ENCODE assay signal across 11 cellular contexts in genomic region chr16:10937068-10937859, GRCh38. TPM values are rescaled to one million over a fixed set of nuclear protein-coding genes. Genes with fewer than 3 reads are reported as not detected.
DNase-seq lines count a peak whose midpoint lies in the region; ATAC-seq and TF ChIP-seq lines count a peak whose summit lies in the region.
"Had no signal": no experiment of that assay in that cellular context is flagged by ENCODE, and none has a peak within 500 bp of the region (broad histone marks: within the 10 kb centered on the region; RNA-seq: fewer than 3 reads in every experiment).

No MANE protein-coding gene starts in this region.

- DNase-seq in NCI-H2029 (lab: John Stamatoyannopoulos, UW) (peak; percentile 47), NCI-H2029 treated with DMSO at 0.1 percent for 48 hours (lab: John Stamatoyannopoulos, UW) (no peak), HCEC 1CT (no peak)
- DNase-seq in activated naive CD8-positive, alpha-beta T cell treated with anti-CD3 and anti-CD28 coated beads, Interleukin-2, amount 10 ng/mL, durations not matched to agents 7 days and 5 days, result no peak
- no peak for DNase-seq in stimulated activated naive B cell treated with anti-CD40 and anti-IgM and Interleukin-4, amounts not matched to agents 10 μg/mL and 1 μg/mL and 100 μg/mL, for 72 hours
- DNase-seq: activated effector memory CD4-positive, alpha-beta T cell treated with anti-CD3 and anti-CD28 coated beads, Interleukin-2, amount 50 U/mL, for 16 hours; foreskin keratinocyte; SHP77 had no signal

- H3K4me3 ChIP-seq in liver (ENCODE audit: low read depth in 1 of 3, low read length in 3 of 3), result peak overlapping the region; percentile 33 to 37 (median 36)

- ATAC-seq in activated naive CD8-positive, alpha-beta T cell treated with anti-CD3 and anti-CD28 coated beads, Interleukin-2, amount 10 ng/mL, durations not matched to agents 7 days and 5 days (ENCODE audit: low read depth), result no peak
- ATAC-seq in stimulated activated naive B cell treated with anti-CD40 and anti-IgM and Interleukin-4, amounts not matched to agents 10 μg/mL and 1 μg/mL and 100 μg/mL, for 72 hours (replicated peaks), result no peak
- ATAC-seq in HG02571 (IDR thresholded peaks at IDR 0.05; ENCODE audit: unreplicated experiment) (no peak), GM18858 (IDR thresholded peaks at IDR 0.05; ENCODE audit: unreplicated experiment) (no peak)
- ATAC-seq: foreskin keratinocyte had no signal

- 13% methylated on average over 11 of the region's 11 CpGs for WGBS in liver

- POLR2A ChIA-PET in activated naive CD8-positive, alpha-beta T cell treated with anti-CD3 and anti-CD28 coated beads, Interleukin-2, amount 10 ng/mL, durations not matched to agents 7 days and 5 days (lab: Charles Lee), result interaction anchor here (0.6 to 2.8 kb wide), 3 partner anchors 58 to 198 kb away, joined by 4 to 13 read pairs (median 5); partner anchors contain the start of gene NUBP1

- H3K9me3 Mint-ChIP-seq in activated naive CD8-positive, alpha-beta T cell treated with anti-CD3 and anti-CD28 coated beads, Interleukin-2, amount 10 ng/mL, durations not matched to agents 7 days and 5 days, result no peaks in the 10 kb centered on the region
- no peaks in the 10 kb centered on the region for H3K9me3 Mint-ChIP-seq in stimulated activated naive B cell treated with anti-CD40 and anti-IgM and Interleukin-4, amounts not matched to agents 10 μg/mL and 1 μg/mL and 100 μg/mL, for 72 hours

- no peak for TF ChIP-seq CTCF in liver (IDR thresholded peaks at IDR 0.05; ENCODE audit: low read depth, low read length, missing input control)

- peaks cover 15 to 76% (median 70%) of the 10 kb centered on the region in 4 donors for H3K4me1 ChIP-seq in liver (ENCODE audit: control insufficient read depth in 4 of 4, insufficient read depth in 4 of 4, low read length in 3 of 4)

- no peaks in the 10 kb centered on the region for H3K9me3 ChIP-seq in liver (ENCODE audit: control insufficient read depth in 4 of 4, low read length in 3 of 4)

- H3K4me1 Mint-ChIP-seq in activated naive CD8-positive, alpha-beta T cell treated with anti-CD3 and anti-CD28 coated beads, Interleukin-2, amount 10 ng/mL, durations not matched to agents 7 days and 5 days, result peaks cover 69% of the 10 kb centered on the region
- peaks cover 66 to 82% of the 10 kb centered on the region in 2 donors for H3K4me1 Mint-ChIP-seq in stimulated activated naive B cell treated with anti-CD40 and anti-IgM and Interleukin-4, amounts not matched to agents 10 μg/mL and 1 μg/mL and 100 μg/mL, for 72 hours

- H3K27me3 ChIP-seq in liver (ENCODE audit: control insufficient read depth in 4 of 4, insufficient read depth in 4 of 4, low read length in 3 of 4), result no peaks in the 10 kb centered on the region
- H3K27me3 ChIP-seq: foreskin keratinocyte had no signal

- peak overlapping the region; percentile 92 for H3K4me3 Mint-ChIP-seq in activated naive CD8-positive, alpha-beta T cell treated with anti-CD3 and anti-CD28 coated beads, Interleukin-2, amount 10 ng/mL, durations not matched to agents 7 days and 5 days
- H3K4me3 Mint-ChIP-seq in stimulated activated naive B cell treated with anti-CD40 and anti-IgM and Interleukin-4, amounts not matched to agents 10 μg/mL and 1 μg/mL and 100 μg/mL, for 72 hours, result peak overlapping the region; percentile 88 to 98

- peaks cover 0 to 2% (median 0%) of the 10 kb centered on the region in 4 donors for H3K36me3 ChIP-seq in liver (ENCODE audit: control insufficient read depth in 4 of 4, insufficient read depth in 3 of 4, low read depth in 1 of 4, low read length in 3 of 4)

- H3K27ac Mint-ChIP-seq in activated naive CD8-positive, alpha-beta T cell treated with anti-CD3 and anti-CD28 coated beads, Interleukin-2, amount 10 ng/mL, durations not matched to agents 7 days and 5 days, result peak overlapping the region; percentile 54
- H3K27ac Mint-ChIP-seq in stimulated activated naive B cell treated with anti-CD40 and anti-IgM and Interleukin-4, amounts not matched to agents 10 μg/mL and 1 μg/mL and 100 μg/mL, for 72 hours, result peak overlapping the region; percentile 88

- H3K27ac ChIP-seq in liver (ENCODE audit: low read depth in 1 of 2, low read length in 2 of 2), result peak overlapping the region; percentile 30 to 79
- H3K27ac ChIP-seq: foreskin keratinocyte had no signal

- no peak for TF ChIP-seq RAD21 in liver (IDR thresholded peaks at IDR 0.05)

- H3K27me3 Mint-ChIP-seq in activated naive CD8-positive, alpha-beta T cell treated with anti-CD3 and anti-CD28 coated beads, Interleukin-2, amount 10 ng/mL, durations not matched to agents 7 days and 5 days, result no peaks in the 10 kb centered on the region
- no peaks in the 10 kb centered on the region for H3K27me3 Mint-ChIP-seq in stimulated activated naive B cell treated with anti-CD40 and anti-IgM and Interleukin-4, amounts not matched to agents 10 μg/mL and 1 μg/mL and 100 μg/mL, for 72 hours

- H3K36me3 Mint-ChIP-seq in activated naive CD8-positive, alpha-beta T cell treated with anti-CD3 and anti-CD28 coated beads, Interleukin-2, amount 10 ng/mL, durations not matched to agents 7 days and 5 days, result peaks cover 9% of the 10 kb centered on the region
- H3K36me3 Mint-ChIP-seq in stimulated activated naive B cell treated with anti-CD40 and anti-IgM and Interleukin-4, amounts not matched to agents 10 μg/mL and 1 μg/mL and 100 μg/mL, for 72 hours, result peaks cover 37 to 54% of the 10 kb centered on the region in 2 donors

- peak overlapping the region; percentile 18 to 60 for H3K9ac ChIP-seq in liver (ENCODE audit: low read depth in 1 of 2, low read length in 2 of 2)

TF ChIP-seq in liver, 16 proteins besides CTCF, POLR2A, EP300 and RAD21 (continues in another document):
- TF ChIP-seq GABPA (IDR thresholded peaks at IDR 0.05 in 1 of 2, conservative IDR thresholded peaks at IDR 0.05 in 1 of 2) (no peak), NR2F2 (IDR thresholded peaks at IDR 0.05) (peak; percentile 54), TAF1 (conservative IDR thresholded peaks at IDR 0.05) (no peak), JUND (IDR thresholded peaks at IDR 0.05) (no peak), YY1 (IDR thresholded peaks at IDR 0.05) (no peak), MAX (IDR thresholded peaks at IDR 0.05) (no peak), EGR1 (IDR thresholded peaks at IDR 0.05; ENCODE audit: low read depth in 2 of 2) (no peak), FOXA2 (IDR thresholded peaks at IDR 0.05) (no peak), HNF4A (conservative IDR thresholded peaks at IDR 0.05) (peak in 1 of 2 donors; percentile 13), ZBTB33 (IDR thresholded peaks at IDR 0.05) (no peak), FOXA1 (IDR thresholded peaks at IDR 0.05) (no peak), HNF4G (IDR thresholded peaks at IDR 0.05) (no peak), ATF3 (IDR thresholded peaks at IDR 0.05) (no peak), SP1 (IDR thresholded peaks at IDR 0.05) (no peak), RXRA (IDR thresholded peaks at IDR 0.05) (peak in 1 of 2 donors; percentile 10)

RNA-seq across cellular contexts. Expression of gene DEXI, which starts 5.0 kb away (rescaled TPM):
- 10 to 100 TPM; 31.4 to 32.3 TPM for total RNA-seq in activated naive CD8-positive, alpha-beta T cell treated with anti-CD3 and anti-CD28 coated beads, Interleukin-2, amount 10 ng/mL, durations not matched to agents 7 days and 5 days
- total RNA-seq in liver, result 10 to 100 TPM; 13.6 to 69.9 TPM
- 10 to 100 TPM; 26.5 to 57.2 TPM for polyA plus RNA-seq in liver

RNA-seq across cellular contexts. Expression of gene CLEC16A, which starts 7.1 kb away (rescaled TPM):
- total RNA-seq in activated naive CD8-positive, alpha-beta T cell treated with anti-CD3 and anti-CD28 coated beads, Interleukin-2, amount 10 ng/mL, durations not matched to agents 7 days and 5 days, result 10 to 100 TPM; 31.1 to 34.1 TPM
- total RNA-seq in liver, result 10 to 100 TPM; 22.6 to 23.0 TPM
- polyA plus RNA-seq in liver, result 10 to 100 TPM in 1 of 2 donors, 1 to 10 TPM in 1; 9.7 to 12.3 TPM
